ENCODE assay signal across 18 cellular contexts in the genomic region with DNA sequence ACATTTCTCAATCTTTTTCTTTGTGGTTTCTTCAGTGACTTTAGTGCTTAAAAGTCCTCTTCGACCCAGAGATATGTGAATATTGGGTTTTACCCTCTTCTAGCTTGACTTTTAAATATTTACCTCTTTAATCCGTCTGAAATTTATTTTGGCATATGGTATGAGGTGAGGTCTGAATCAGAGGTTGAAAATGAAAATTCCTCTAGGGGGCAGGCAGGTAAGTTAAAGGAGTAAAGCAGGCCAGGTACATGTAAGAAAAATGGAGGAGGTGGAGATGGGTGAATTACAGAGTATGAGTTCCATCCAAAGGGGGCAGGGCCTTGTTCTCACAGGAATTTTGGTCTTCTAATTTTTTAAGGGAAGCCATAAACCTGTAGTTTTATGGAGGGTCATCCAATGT.
DNase-seq lines count a peak whose midpoint lies in the region; ATAC-seq, FAIRE-seq and TF ChIP-seq lines count a peak whose summit lies in the region.
"Had no signal": no experiment of that assay in that cellular context is flagged by ENCODE, and none has a peak within 500 bp of the region (broad histone marks: within the 10 kb centered on the region; RNA-seq: fewer than 3 reads in every experiment).

No MANE protein-coding gene starts in this region.

- H3K36me3 ChIP-seq in bronchial epithelial cell (ENCODE audit: control insufficient read depth, insufficient read depth, low read length) (no peaks in the 10 kb centered on the region), parathyroid adenoma (ENCODE audit: control insufficient read depth, insufficient read depth, low read length) (no peaks in the 10 kb centered on the region)

- no peak overlapping the region for H3K27ac ChIP-seq in parathyroid adenoma
- H3K27ac ChIP-seq: A549, GM23248 had no signal

- DNase-seq in NCI-H1417 (lab: John Stamatoyannopoulos, UW) (peak in 2 of 3 experiments; percentile 4 to 59), NCI-H1417 treated with DMSO at 0.1 percent for 48 hours (lab: John Stamatoyannopoulos, UW) (no peak), NCI-H146 treated with DMSO at 0.1 percent for 48 hours (lab: John Stamatoyannopoulos, UW; ENCODE audit: unreplicated experiment) (peak; percentile 12), bronchial epithelial cell (ENCODE audit: low read depth) (peak; percentile 39), left ventricle myocardium superior (no peak)
- DNase-seq: CD4-positive, CD25-positive, alpha-beta regulatory T cell; EL; GM23248; head of caudate nucleus; mucosa of descending colon; NCI-H446 treated with DMSO at 0.1 percent for 48 hours; stimulated activated CD4-positive, alpha-beta T cell treated with anti-CD3 and anti-CD28 coated beads, Interleukin-4, amount 100 ng/mL, for 4 hours had no signal

- no peak for ATAC-seq in HG03175 (IDR thresholded peaks at IDR 0.05; ENCODE audit: unreplicated experiment)
- no peak for ATAC-seq in left ventricle myocardium superior
- no peak for ATAC-seq in HG03442 (IDR thresholded peaks at IDR 0.05; ENCODE audit: unreplicated experiment)
- ATAC-seq: A549; activated CD4-positive, CD25-positive, alpha-beta regulatory T cell treated with anti-CD3 and anti-CD28 coated beads, Interleukin-2, amount 50 U/mL, for 24 hours; esophagus mucosa; mucosa of descending colon had no signal

- no peaks in the 10 kb centered on the region for H3K27me3 ChIP-seq in bronchial epithelial cell (ENCODE audit: control insufficient read depth, insufficient read depth, low read length)
- no peaks in the 10 kb centered on the region for H3K27me3 ChIP-seq in parathyroid adenoma (ENCODE audit: control insufficient read depth, insufficient read depth, low read length)

- no peak overlapping the region for H2AFZ ChIP-seq in parathyroid adenoma
- H2AFZ ChIP-seq: GM23248 had no signal

- no peaks in the 10 kb centered on the region for H3K4me1 ChIP-seq in parathyroid adenoma
- H3K4me1 ChIP-seq: A549 had no signal

- H3K4me2 ChIP-seq in parathyroid adenoma (ENCODE audit: low read length): no peak overlapping the region
- H3K4me2 ChIP-seq: A549 had no signal

- H3K79me2 ChIP-seq in parathyroid adenoma: no peaks in the 10 kb centered on the region

- H3K4me3 ChIP-seq in bronchial epithelial cell (ENCODE audit: low read depth, low read length) (no peak overlapping the region), parathyroid adenoma (ENCODE audit: low read depth, low read length) (no peak overlapping the region)
- H3K4me3 ChIP-seq: A549, GM23248, mucosa of descending colon had no signal

- H3K9me3 ChIP-seq in parathyroid adenoma (ENCODE audit: control insufficient read depth, low read length): no peaks in the 10 kb centered on the region
- H3K9me3 ChIP-seq: A549, mucosa of descending colon had no signal

- FAIRE-seq in bronchial epithelial cell (lab: Jason Lieb, UNC): no peak
- FAIRE-seq: A549 had no signal

- intact Hi-C loops in left ventricle myocardium superior (cut with micrococcal nuclease): no loop called here

- TF ChIP-seq CTCF in bronchial epithelial cell (IDR thresholded peaks at IDR 0.05; ENCODE audit: insufficient read depth, low read length, severe bottlenecking): peak; percentile 14
- peak; percentile 30 for TF ChIP-seq CTCF in parathyroid adenoma (IDR thresholded peaks at IDR 0.05)

- no peak overlapping the region for H3K9ac ChIP-seq in parathyroid adenoma
- H3K9ac ChIP-seq: GM23248 had no signal

Comparison
In these comparisons a context has a peak if more than half of its experiments do, and no peak if none do; other contexts are left out.
1. DNase-seq: peak in NCI-H1417 (2 of 3), NCI-H146 treated with DMSO at 0.1 percent for 48 hours (single experiment) and bronchial epithelial cell (single experiment); none in NCI-H1417 treated with DMSO at 0.1 percent for 48 hours (single experiment) and left ventricle myocardium superior (single experiment).